Comparison of ENCODE assay signal across 1 cellular context in the genomic region with DNA sequence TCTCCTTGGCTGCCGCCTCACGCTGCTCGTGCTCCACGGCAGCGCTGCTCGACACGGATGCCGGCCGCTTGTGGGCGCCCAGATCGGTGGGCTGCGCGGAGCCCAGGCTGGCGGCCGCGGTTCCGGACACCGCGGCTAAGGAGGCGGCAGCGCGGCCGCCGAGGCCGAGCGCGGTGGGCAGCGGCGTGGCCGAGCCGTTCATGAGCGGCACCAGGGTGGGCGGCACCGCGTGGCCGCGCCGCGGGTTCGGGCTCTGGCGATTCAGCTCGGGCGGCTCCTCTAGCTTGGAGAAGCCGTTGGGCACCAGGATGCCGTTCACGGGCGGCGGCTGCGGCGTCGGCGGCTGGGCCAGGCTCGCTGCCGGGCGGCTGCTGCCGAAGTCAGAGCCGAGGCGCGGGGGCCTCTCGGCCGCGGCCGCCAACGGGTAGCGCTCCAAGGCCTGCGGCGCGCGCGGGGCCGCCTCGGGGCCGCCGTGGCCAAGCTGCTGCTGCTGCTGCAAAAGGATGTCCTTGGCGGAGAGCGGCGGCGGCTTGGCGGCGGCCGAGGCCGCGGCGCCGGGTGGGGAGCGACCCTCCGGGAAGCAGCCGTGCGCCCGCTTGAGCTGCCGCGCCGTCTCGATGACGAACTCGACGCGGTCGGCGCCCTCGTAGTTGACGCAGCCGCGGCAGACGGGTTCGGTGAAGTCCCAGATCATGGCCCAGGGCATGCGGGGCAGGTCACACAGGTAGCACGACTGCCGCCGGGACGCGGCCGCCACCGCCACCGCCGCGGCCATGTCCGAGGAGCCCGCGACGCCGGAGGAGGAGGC.
TF ChIP-seq lines count a peak whose summit lies in the region.

No MANE protein-coding gene starts in this region.

TF ChIP-seq in HepG2, 621 proteins besides CTCF, POLR2A, EP300 and RAD21 (continued from another document and continues in another):
- peak; percentile 67 for TF ChIP-seq IKZF4 (CRISPR knock-in tag; IDR thresholded peaks at IDR 0.05; ENCODE audit: borderline replicate concordance, low read depth, not compliant biosample characterization)
- TF ChIP-seq ZNF550 (CRISPR knock-in tag; IDR thresholded peaks at IDR 0.05; ENCODE audit: borderline replicate concordance): no peak
- no peak for TF ChIP-seq KMT2A (CRISPR knock-in tag; IDR thresholded peaks at IDR 0.05)
- TF ChIP-seq ZNF34 (CRISPR knock-in tag; IDR thresholded peaks at IDR 0.05; ENCODE audit: borderline replicate concordance): no peak
- TF ChIP-seq, protein P1, sequence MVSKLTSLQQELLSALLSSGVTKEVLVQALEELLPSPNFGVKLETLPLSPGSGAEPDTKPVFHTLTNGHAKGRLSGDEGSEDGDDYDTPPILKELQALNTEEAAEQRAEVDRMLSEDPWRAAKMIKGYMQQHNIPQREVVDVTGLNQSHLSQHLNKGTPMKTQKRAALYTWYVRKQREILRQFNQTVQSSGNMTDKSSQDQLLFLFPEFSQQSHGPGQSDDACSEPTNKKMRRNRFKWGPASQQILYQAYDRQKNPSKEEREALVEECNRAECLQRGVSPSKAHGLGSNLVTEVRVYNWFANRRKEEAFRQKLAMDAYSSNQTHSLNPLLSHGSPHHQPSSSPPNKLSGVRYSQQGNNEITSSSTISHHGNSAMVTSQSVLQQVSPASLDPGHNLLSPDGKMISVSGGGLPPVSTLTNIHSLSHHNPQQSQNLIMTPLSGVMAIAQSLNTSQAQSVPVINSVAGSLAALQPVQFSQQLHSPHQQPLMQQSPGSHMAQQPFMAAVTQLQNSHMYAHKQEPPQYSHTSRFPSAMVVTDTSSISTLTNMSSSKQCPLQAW (CRISPR knock-in tag; IDR thresholded peaks at IDR 0.05): no peak
- TF ChIP-seq NFE2 (CRISPR knock-in tag; IDR thresholded peaks at IDR 0.05): no peak
- no peak for TF ChIP-seq RFXANK (CRISPR knock-in tag; IDR thresholded peaks at IDR 0.05)
- TF ChIP-seq FOXK2 (IDR thresholded peaks at IDR 0.05): no peak
- TF ChIP-seq SIN3A (IDR thresholded peaks at IDR 0.05; ENCODE audit: borderline replicate concordance, low read depth, low read length): no peak
- 0 out of 2 replicates have a peak, but pooled peaks have one; percentile 46 for TF ChIP-seq ZBTB1 (CRISPR knock-in tag; IDR thresholded peaks at IDR 0.05; ENCODE audit: borderline replicate concordance)
- peak; percentile 64 for TF ChIP-seq POLR2AphosphoS5 (IDR thresholded peaks at IDR 0.05; ENCODE audit: low read depth, low read length)
- 0 out of 2 replicates have a peak, but pooled peaks have one; percentile 60 for TF ChIP-seq ZNF446 (CRISPR knock-in tag; IDR thresholded peaks at IDR 0.05)
- TF ChIP-seq, protein P2, sequence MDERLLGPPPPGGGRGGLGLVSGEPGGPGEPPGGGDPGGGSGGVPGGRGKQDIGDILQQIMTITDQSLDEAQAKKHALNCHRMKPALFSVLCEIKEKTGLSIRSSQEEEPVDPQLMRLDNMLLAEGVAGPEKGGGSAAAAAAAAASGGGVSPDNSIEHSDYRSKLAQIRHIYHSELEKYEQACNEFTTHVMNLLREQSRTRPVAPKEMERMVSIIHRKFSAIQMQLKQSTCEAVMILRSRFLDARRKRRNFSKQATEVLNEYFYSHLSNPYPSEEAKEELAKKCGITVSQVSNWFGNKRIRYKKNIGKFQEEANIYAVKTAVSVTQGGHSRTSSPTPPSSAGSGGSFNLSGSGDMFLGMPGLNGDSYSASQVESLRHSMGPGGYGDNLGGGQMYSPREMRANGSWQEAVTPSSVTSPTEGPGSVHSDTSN (CRISPR knock-in tag; IDR thresholded peaks at IDR 0.05): no peak
- TF ChIP-seq ZNF557 (CRISPR knock-in tag; IDR thresholded peaks at IDR 0.05): no peak
- TF ChIP-seq MTF2 (CRISPR knock-in tag; IDR thresholded peaks at IDR 0.05; ENCODE audit: borderline replicate concordance): no peak
- no peak for TF ChIP-seq HOXD1 (CRISPR knock-in tag; IDR thresholded peaks at IDR 0.05)
- no peak for TF ChIP-seq ZNF569 (CRISPR knock-in tag; IDR thresholded peaks at IDR 0.05; ENCODE audit: borderline replicate concordance)
- TF ChIP-seq SRF (IDR thresholded peaks at IDR 0.05; ENCODE audit: low read depth, low read length): no peak
- no peak for TF ChIP-seq RXRB (CRISPR knock-in tag; IDR thresholded peaks at IDR 0.05; ENCODE audit: borderline replicate concordance)
- TF ChIP-seq ZMAT3 (CRISPR knock-in tag; conservative IDR thresholded peaks at IDR 0.05): no peak
- no peak for TF ChIP-seq ZNF138 (CRISPR knock-in tag; IDR thresholded peaks at IDR 0.05; ENCODE audit: low read depth)
- TF ChIP-seq, protein P3, sequence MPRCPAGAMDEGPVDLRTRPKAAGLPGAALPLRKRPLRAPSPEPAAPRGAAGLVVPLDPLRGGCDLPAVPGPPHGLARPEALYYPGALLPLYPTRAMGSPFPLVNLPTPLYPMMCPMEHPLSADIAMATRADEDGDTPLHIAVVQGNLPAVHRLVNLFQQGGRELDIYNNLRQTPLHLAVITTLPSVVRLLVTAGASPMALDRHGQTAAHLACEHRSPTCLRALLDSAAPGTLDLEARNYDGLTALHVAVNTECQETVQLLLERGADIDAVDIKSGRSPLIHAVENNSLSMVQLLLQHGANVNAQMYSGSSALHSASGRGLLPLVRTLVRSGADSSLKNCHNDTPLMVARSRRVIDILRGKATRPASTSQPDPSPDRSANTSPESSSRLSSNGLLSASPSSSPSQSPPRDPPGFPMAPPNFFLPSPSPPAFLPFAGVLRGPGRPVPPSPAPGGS (CRISPR knock-in tag; IDR thresholded peaks at IDR 0.05): no peak
- no peak for TF ChIP-seq ZNF207 (IDR thresholded peaks at IDR 0.05; ENCODE audit: borderline replicate concordance)
- TF ChIP-seq ZNF709 (CRISPR knock-in tag; IDR thresholded peaks at IDR 0.05): no peak
- no peak for TF ChIP-seq ZKSCAN5 (CRISPR knock-in tag; IDR thresholded peaks at IDR 0.05)
- no peak for TF ChIP-seq ATAD3A (CRISPR knock-in tag; IDR thresholded peaks at IDR 0.05)
- TF ChIP-seq, protein P4, sequence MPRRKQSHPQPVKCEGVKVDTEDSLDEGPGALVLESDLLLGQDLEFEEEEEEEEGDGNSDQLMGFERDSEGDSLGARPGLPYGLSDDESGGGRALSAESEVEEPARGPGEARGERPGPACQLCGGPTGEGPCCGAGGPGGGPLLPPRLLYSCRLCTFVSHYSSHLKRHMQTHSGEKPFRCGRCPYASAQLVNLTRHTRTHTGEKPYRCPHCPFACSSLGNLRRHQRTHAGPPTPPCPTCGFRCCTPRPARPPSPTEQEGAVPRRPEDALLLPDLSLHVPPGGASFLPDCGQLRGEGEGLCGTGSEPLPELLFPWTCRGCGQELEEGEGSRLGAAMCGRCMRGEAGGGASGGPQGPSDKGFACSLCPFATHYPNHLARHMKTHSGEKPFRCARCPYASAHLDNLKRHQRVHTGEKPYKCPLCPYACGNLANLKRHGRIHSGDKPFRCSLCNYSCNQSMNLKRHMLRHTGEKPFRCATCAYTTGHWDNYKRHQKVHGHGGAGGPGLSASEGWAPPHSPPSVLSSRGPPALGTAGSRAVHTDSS (CRISPR knock-in tag; conservative IDR thresholded peaks at IDR 0.05): no peak
- no peak for TF ChIP-seq GTF2F1 (IDR thresholded peaks at IDR 0.05; ENCODE audit: low read length)
- TF ChIP-seq, protein P5, sequence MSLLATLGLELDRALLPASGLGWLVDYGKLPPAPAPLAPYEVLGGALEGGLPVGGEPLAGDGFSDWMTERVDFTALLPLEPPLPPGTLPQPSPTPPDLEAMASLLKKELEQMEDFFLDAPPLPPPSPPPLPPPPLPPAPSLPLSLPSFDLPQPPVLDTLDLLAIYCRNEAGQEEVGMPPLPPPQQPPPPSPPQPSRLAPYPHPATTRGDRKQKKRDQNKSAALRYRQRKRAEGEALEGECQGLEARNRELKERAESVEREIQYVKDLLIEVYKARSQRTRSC (CRISPR knock-in tag; IDR thresholded peaks at IDR 0.05; ENCODE audit: low read depth): no peak
- TF ChIP-seq MED8 (CRISPR knock-in tag; IDR thresholded peaks at IDR 0.05; ENCODE audit: insufficient replicate concordance): peak; percentile 40
- no peak for TF ChIP-seq NFKBIZ (CRISPR knock-in tag; IDR thresholded peaks at IDR 0.05)
- 0 out of 2 replicates have a peak, but pooled peaks have one; percentile 56 for TF ChIP-seq FLYWCH1 (CRISPR knock-in tag; IDR thresholded peaks at IDR 0.05)
- no peak; the same call in 1 of the 2 replicates for TF ChIP-seq SRY (CRISPR knock-in tag; IDR thresholded peaks at IDR 0.05)
- no peak for TF ChIP-seq ZNF773 (CRISPR knock-in tag; IDR thresholded peaks at IDR 0.05; ENCODE audit: borderline replicate concordance)
- TF ChIP-seq, protein P6, sequence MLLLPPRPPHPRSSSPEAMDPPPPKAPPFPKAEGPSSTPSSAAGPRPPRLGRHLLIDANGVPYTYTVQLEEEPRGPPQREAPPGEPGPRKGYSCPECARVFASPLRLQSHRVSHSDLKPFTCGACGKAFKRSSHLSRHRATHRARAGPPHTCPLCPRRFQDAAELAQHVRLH (CRISPR knock-in tag; IDR thresholded peaks at IDR 0.05; ENCODE audit: borderline replicate concordance, low read depth): no peak
- TF ChIP-seq PHB2 (IDR thresholded peaks at IDR 0.05; ENCODE audit: partially characterized antibody): no peak
- TF ChIP-seq ETV6 (CRISPR knock-in tag; conservative IDR thresholded peaks at IDR 0.05): no peak
- TF ChIP-seq, protein P7, sequence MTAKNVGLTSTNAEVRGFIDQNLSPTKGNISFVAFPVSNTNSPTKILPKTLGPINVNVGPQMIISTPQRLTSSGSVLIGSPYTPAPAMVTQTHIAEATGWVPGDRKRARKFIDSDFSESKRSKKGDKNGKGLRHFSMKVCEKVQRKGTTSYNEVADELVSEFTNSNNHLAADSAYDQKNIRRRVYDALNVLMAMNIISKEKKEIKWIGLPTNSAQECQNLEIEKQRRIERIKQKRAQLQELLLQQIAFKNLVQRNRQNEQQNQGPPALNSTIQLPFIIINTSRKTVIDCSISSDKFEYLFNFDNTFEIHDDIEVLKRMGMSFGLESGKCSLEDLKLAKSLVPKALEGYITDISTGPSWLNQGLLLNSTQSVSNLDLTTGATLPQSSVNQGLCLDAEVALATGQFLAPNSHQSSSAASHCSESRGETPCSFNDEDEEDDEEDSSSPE (CRISPR knock-in tag; IDR thresholded peaks at IDR 0.05): no peak
- TF ChIP-seq, protein P8, sequence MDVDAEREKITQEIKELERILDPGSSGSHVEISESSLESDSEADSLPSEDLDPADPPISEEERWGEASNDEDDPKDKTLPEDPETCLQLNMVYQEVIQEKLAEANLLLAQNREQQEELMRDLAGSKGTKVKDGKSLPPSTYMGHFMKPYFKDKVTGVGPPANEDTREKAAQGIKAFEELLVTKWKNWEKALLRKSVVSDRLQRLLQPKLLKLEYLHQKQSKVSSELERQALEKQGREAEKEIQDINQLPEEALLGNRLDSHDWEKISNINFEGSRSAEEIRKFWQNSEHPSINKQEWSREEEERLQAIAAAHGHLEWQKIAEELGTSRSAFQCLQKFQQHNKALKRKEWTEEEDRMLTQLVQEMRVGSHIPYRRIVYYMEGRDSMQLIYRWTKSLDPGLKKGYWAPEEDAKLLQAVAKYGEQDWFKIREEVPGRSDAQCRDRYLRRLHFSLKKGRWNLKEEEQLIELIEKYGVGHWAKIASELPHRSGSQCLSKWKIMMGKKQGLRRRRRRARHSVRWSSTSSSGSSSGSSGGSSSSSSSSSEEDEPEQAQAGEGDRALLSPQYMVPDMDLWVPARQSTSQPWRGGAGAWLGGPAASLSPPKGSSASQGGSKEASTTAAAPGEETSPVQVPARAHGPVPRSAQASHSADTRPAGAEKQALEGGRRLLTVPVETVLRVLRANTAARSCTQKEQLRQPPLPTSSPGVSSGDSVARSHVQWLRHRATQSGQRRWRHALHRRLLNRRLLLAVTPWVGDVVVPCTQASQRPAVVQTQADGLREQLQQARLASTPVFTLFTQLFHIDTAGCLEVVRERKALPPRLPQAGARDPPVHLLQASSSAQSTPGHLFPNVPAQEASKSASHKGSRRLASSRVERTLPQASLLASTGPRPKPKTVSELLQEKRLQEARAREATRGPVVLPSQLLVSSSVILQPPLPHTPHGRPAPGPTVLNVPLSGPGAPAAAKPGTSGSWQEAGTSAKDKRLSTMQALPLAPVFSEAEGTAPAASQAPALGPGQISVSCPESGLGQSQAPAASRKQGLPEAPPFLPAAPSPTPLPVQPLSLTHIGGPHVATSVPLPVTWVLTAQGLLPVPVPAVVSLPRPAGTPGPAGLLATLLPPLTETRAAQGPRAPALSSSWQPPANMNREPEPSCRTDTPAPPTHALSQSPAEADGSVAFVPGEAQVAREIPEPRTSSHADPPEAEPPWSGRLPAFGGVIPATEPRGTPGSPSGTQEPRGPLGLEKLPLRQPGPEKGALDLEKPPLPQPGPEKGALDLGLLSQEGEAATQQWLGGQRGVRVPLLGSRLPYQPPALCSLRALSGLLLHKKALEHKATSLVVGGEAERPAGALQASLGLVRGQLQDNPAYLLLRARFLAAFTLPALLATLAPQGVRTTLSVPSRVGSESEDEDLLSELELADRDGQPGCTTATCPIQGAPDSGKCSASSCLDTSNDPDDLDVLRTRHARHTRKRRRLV (CRISPR knock-in tag; IDR thresholded peaks at IDR 0.05): no peak
- TF ChIP-seq, protein P9, sequence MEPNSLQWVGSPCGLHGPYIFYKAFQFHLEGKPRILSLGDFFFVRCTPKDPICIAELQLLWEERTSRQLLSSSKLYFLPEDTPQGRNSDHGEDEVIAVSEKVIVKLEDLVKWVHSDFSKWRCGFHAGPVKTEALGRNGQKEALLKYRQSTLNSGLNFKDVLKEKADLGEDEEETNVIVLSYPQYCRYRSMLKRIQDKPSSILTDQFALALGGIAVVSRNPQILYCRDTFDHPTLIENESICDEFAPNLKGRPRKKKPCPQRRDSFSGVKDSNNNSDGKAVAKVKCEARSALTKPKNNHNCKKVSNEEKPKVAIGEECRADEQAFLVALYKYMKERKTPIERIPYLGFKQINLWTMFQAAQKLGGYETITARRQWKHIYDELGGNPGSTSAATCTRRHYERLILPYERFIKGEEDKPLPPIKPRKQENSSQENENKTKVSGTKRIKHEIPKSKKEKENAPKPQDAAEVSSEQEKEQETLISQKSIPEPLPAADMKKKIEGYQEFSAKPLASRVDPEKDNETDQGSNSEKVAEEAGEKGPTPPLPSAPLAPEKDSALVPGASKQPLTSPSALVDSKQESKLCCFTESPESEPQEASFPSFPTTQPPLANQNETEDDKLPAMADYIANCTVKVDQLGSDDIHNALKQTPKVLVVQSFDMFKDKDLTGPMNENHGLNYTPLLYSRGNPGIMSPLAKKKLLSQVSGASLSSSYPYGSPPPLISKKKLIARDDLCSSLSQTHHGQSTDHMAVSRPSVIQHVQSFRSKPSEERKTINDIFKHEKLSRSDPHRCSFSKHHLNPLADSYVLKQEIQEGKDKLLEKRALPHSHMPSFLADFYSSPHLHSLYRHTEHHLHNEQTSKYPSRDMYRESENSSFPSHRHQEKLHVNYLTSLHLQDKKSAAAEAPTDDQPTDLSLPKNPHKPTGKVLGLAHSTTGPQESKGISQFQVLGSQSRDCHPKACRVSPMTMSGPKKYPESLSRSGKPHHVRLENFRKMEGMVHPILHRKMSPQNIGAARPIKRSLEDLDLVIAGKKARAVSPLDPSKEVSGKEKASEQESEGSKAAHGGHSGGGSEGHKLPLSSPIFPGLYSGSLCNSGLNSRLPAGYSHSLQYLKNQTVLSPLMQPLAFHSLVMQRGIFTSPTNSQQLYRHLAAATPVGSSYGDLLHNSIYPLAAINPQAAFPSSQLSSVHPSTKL (CRISPR knock-in tag; IDR thresholded peaks at IDR 0.05): no peak
